ENCODE assay signal across 22 cellular contexts in genomic region chr4:52833941-52834525, GRCh38. TPM values are rescaled to one million over a fixed set of nuclear protein-coding genes. Genes with fewer than 3 reads are reported as not detected.
DNase-seq lines count a peak whose midpoint lies in the region; ATAC-seq, FAIRE-seq and TF ChIP-seq lines count a peak whose summit lies in the region.
"Had no signal": no experiment of that assay in that cellular context is flagged by ENCODE, and none has a peak within 500 bp of the region (broad histone marks: within the 10 kb centered on the region; RNA-seq: fewer than 3 reads in every experiment).

No MANE protein-coding gene starts in this region.

- in situ Hi-C loops in GM13977 (cut with MboI; ENCODE audit: low pct_unique_long_range_greater_than_20kb, low sequenced_read_pairs, unreplicated experiment), result no loop called here

- ATAC-seq in left cardiac atrium, result peak; percentile 64 to 72
- ATAC-seq in activated CD8-positive, alpha-beta T cell treated with anti-CD3 and anti-CD28 coated beads for 36 hours, result no peak
- ATAC-seq: gastroesophageal sphincter; HepG2; stimulated activated naive B cell treated with anti-CD40 and anti-IgM and Interleukin-4, amounts not matched to agents 10 μg/mL and 1 μg/mL and 100 μg/mL, for 72 hours had no signal

- H3K4me3 ChIP-seq in right atrium auricular region, result no peak overlapping the region
- H3K4me3 ChIP-seq in bronchial epithelial cell (ENCODE audit: low read depth, low read length), result no peak overlapping the region
- no peak overlapping the region for H3K4me3 ChIP-seq in iPS-18a (ENCODE audit: low read length)
- H3K4me3 ChIP-seq: gastroesophageal sphincter, SK-N-MC had no signal

- H3K4me1 ChIP-seq in right atrium auricular region (peaks cover 0 to 15% of the 10 kb centered on the region in 2 donors), iPS-18a (ENCODE audit: control insufficient read depth, low read depth, low read length) (peaks cover 21% of the 10 kb centered on the region)
- H3K4me1 ChIP-seq: gastroesophageal sphincter had no signal

- no peak overlapping the region for H3K27ac Mint-ChIP-seq in activated CD8-positive, alpha-beta T cell treated with anti-CD3 and anti-CD28 coated beads for 36 hours
- H3K27ac Mint-ChIP-seq: CD4-positive, alpha-beta T cell; nephron progenitor cell; stimulated activated naive B cell treated with anti-CD40 and anti-IgM and Interleukin-4, amounts not matched to agents 10 μg/mL and 1 μg/mL and 100 μg/mL, for 72 hours; type B pancreatic cell had no signal

- no peak for DNase-seq in left cardiac atrium
- no peak for DNase-seq in right atrium auricular region (ENCODE audit: low spot score)
- DNase-seq in bronchial epithelial cell (ENCODE audit: low read depth), result peak; percentile 90
- no peak for DNase-seq in OCI-M2 (lab: John Stamatoyannopoulos, UW; ENCODE audit: unreplicated experiment)
- no peak for DNase-seq in activated CD8-positive, alpha-beta T cell treated with anti-CD3 and anti-CD28 coated beads for 36 hours
- DNase-seq in nucleus accumbens (lab: John Stamatoyannopoulos, UW), result no peak
- DNase-seq in GM13977 (ENCODE audit: low spot score), result no peak
- DNase-seq: activated CD4-positive, alpha-beta T cell treated with anti-CD3 and anti-CD28 coated beads for 1 hour; activated gamma-delta T cell; amygdala; CD4-positive, alpha-beta T cell; NCI-H187; nephron progenitor cell; stimulated activated naive B cell treated with anti-CD40 and anti-IgM and Interleukin-4, amounts not matched to agents 10 μg/mL and 1 μg/mL and 100 μg/mL, for 72 hours; T1000 had no signal

- CTCF ChIA-PET in activated CD8-positive, alpha-beta T cell treated with anti-CD3 and anti-CD28 coated beads for 36 hours (lab: Charles Lee), result no interaction called here

- H3K27ac ChIP-seq in right atrium auricular region (no peak overlapping the region), iPS-18a (ENCODE audit: low read length) (peak overlapping the region; percentile 66)
- H3K27ac ChIP-seq: gastroesophageal sphincter, SK-N-MC had no signal

- POLR2A ChIA-PET in activated CD8-positive, alpha-beta T cell treated with anti-CD3 and anti-CD28 coated beads for 36 hours (lab: Charles Lee), result no interaction called here

- peaks cover 6% of the 10 kb centered on the region for H3K27me3 Mint-ChIP-seq in activated CD8-positive, alpha-beta T cell treated with anti-CD3 and anti-CD28 coated beads for 36 hours
- H3K27me3 Mint-ChIP-seq: CD4-positive, alpha-beta T cell had no signal

- H3K9me3 Mint-ChIP-seq in activated CD8-positive, alpha-beta T cell treated with anti-CD3 and anti-CD28 coated beads for 36 hours, result no peaks in the 10 kb centered on the region
- H3K9me3 Mint-ChIP-seq: CD4-positive, alpha-beta T cell; nephron progenitor cell; stimulated activated naive B cell treated with anti-CD40 and anti-IgM and Interleukin-4, amounts not matched to agents 10 μg/mL and 1 μg/mL and 100 μg/mL, for 72 hours had no signal

- no peak for TF ChIP-seq CTCF in right atrium auricular region (IDR thresholded peaks at IDR 0.05)
- no peak for TF ChIP-seq CTCF in bronchial epithelial cell (IDR thresholded peaks at IDR 0.05; ENCODE audit: insufficient read depth, low read length, severe bottlenecking)
- no peak for TF ChIP-seq CTCF in activated CD8-positive, alpha-beta T cell treated with anti-CD3 and anti-CD28 coated beads for 36 hours (IDR thresholded peaks at IDR 0.05)
- TF ChIP-seq CTCF in GM13977 (IDR thresholded peaks at IDR 0.05; ENCODE audit: extremely low read depth, insufficient read depth, missing control alignments), result no peak

- H3K36me3 ChIP-seq in right atrium auricular region, result no peaks in the 10 kb centered on the region
- no peaks in the 10 kb centered on the region for H3K36me3 ChIP-seq in bronchial epithelial cell (ENCODE audit: control insufficient read depth, insufficient read depth, low read length)
- no peaks in the 10 kb centered on the region for H3K36me3 ChIP-seq in iPS-18a (ENCODE audit: control insufficient read depth, low read depth, low read length)
- H3K36me3 ChIP-seq: gastroesophageal sphincter had no signal

- no peaks in the 10 kb centered on the region for H3K4me1 Mint-ChIP-seq in activated CD8-positive, alpha-beta T cell treated with anti-CD3 and anti-CD28 coated beads for 36 hours (ENCODE audit: low read depth)
- H3K4me1 Mint-ChIP-seq: stimulated activated naive B cell treated with anti-CD40 and anti-IgM and Interleukin-4, amounts not matched to agents 10 μg/mL and 1 μg/mL and 100 μg/mL, for 72 hours had no signal

- no peak overlapping the region for H3K9ac ChIP-seq in iPS-18a (ENCODE audit: low read length)

- H3K27me3 ChIP-seq in right atrium auricular region, result no peaks in the 10 kb centered on the region
- no peaks in the 10 kb centered on the region for H3K27me3 ChIP-seq in bronchial epithelial cell (ENCODE audit: control insufficient read depth, insufficient read depth, low read length)
- peaks cover 3% of the 10 kb centered on the region for H3K27me3 ChIP-seq in iPS-18a (ENCODE audit: control insufficient read depth, insufficient read depth, low read length)
- H3K27me3 ChIP-seq: gastroesophageal sphincter had no signal

- intact Hi-C loops in left cardiac atrium (cut with DNase I), result no loop called here
- intact Hi-C loops in activated CD8-positive, alpha-beta T cell treated with anti-CD3 and anti-CD28 coated beads for 36 hours (cut with micrococcal nuclease), result no loop called here

- H3K36me3 Mint-ChIP-seq in activated CD8-positive, alpha-beta T cell treated with anti-CD3 and anti-CD28 coated beads for 36 hours (ENCODE audit: low read depth), result no peaks in the 10 kb centered on the region
- H3K36me3 Mint-ChIP-seq: stimulated activated naive B cell treated with anti-CD40 and anti-IgM and Interleukin-4, amounts not matched to agents 10 μg/mL and 1 μg/mL and 100 μg/mL, for 72 hours; type B pancreatic cell had no signal

- no peak overlapping the region for H3K4me3 Mint-ChIP-seq in activated CD8-positive, alpha-beta T cell treated with anti-CD3 and anti-CD28 coated beads for 36 hours
- H3K4me3 Mint-ChIP-seq: CD4-positive, alpha-beta T cell; nephron progenitor cell; stimulated activated naive B cell treated with anti-CD40 and anti-IgM and Interleukin-4, amounts not matched to agents 10 μg/mL and 1 μg/mL and 100 μg/mL, for 72 hours; type B pancreatic cell had no signal

- H3K9me3 ChIP-seq in right atrium auricular region, result no peaks in the 10 kb centered on the region
- no peaks in the 10 kb centered on the region for H3K9me3 ChIP-seq in iPS-18a (ENCODE audit: control insufficient read depth, low read depth, low read length)
- H3K9me3 ChIP-seq: gastroesophageal sphincter had no signal

- peak; percentile 55 for FAIRE-seq in bronchial epithelial cell (lab: Jason Lieb, UNC)
- FAIRE-seq: GM19239, HepG2, islet of Langerhans had no signal

RNA-seq across cellular contexts. Expression of gene RASL11B, which starts 28.1 kb away (rescaled TPM):
- total RNA-seq in left cardiac atrium (1 to 10 TPM; 3.7 to 8.0 TPM), right atrium auricular region (10 to 100 TPM; 10.9 to 12.2 TPM), bronchial epithelial cell (0.77 and 1.3 TPM in 2 replicates)
- under 1 TPM; 0.29 to 0.34 TPM for total RNA-seq in activated CD8-positive, alpha-beta T cell treated with anti-CD3 and anti-CD28 coated beads for 36 hours
